ENCODE assay signal across 24 cellular contexts in the genomic region with DNA sequence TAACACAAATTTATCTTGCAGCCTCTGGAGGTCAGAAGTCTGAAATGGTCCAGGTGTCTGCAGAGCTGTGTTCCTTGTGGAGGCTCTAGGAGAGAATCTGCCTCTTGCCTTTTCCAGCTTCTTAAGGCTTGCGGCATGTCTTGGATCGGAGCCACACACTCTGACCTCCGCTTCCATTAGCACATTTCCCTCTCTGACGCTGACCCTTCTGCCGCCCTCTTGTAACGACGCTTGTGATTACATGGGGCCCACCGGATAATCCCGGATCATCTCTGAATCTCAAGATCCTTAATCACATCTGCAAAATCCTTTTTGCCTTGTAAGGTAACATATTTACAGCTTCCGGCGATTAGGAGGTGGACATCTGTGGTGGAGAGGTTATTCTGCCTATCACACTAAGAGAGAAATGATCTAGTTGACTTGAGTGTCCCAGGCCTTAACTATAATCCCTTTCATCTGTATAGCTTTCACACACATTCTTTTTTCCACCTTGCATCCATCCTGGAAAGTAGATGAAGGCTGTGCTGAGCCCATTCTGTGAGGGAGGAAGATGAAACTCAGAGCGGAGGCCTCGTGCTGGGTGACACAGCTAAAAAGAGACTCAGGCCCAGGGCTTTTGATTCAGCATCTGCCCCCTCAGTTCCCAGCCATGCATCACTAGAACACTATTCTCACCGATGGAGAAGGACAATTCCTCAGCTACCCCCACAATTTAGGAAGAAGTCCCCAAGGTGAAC. TPM values are rescaled to one million over a fixed set of nuclear protein-coding genes. Genes with fewer than 3 reads are reported as not detected.
"Had no signal": no experiment of that assay in that cellular context is flagged by ENCODE, and none has a peak within 500 bp of the region (broad histone marks: within the 10 kb centered on the region; RNA-seq: fewer than 3 reads in every experiment).

No MANE protein-coding gene starts in this region.

- DNase-seq: activated CD4-positive, alpha-beta T cell treated with anti-CD3 and anti-CD28 coated beads for 4 hours; activated CD8-positive, alpha-beta memory T cell treated with anti-CD3 and anti-CD28 coated beads for 24 hours; activated gamma-delta T cell treated with Interleukin-2 at 50 U/mL for 16 hours; activated naive CD8-positive, alpha-beta T cell treated with anti-CD3 and anti-CD28 coated beads, Interleukin-2, amount 10 ng/mL, durations not matched to agents 7 days and 5 days; anterior cingulate cortex; cerebellar nuclear complex; dermis blood vessel endothelial cell; effector memory CD8-positive, alpha-beta T cell; heart right ventricle; left ventricle myocardium superior; stimulated activated CD4-positive, alpha-beta T cell treated with anti-CD3 and anti-CD28 coated beads, Interleukin-4, amount 100 ng/mL, for 24 hours; stimulated activated naive CD4-positive, alpha-beta T cell; substantia nigra; T-helper 17 cell had no signal

- H3K9me3 ChIP-seq: heart right ventricle, ovary had no signal

- H3K36me3 Mint-ChIP-seq: activated naive CD8-positive, alpha-beta T cell treated with anti-CD3 and anti-CD28 coated beads, Interleukin-2, amount 10 ng/mL, durations not matched to agents 7 days and 5 days; memory B cell; neural progenitor cell; type B pancreatic cell; WTC11 had no signal

- H3K4me2 ChIP-seq: neural progenitor cell had no signal

- H2AFZ ChIP-seq: neural progenitor cell had no signal

- H3K27me3 ChIP-seq: heart right ventricle, neural progenitor cell, ovary had no signal

- H3K4me1 ChIP-seq: heart right ventricle had no signal

- FAIRE-seq: frontal cortex, keratinocyte had no signal

- H3K27ac ChIP-seq: epithelial cell of prostate, heart right ventricle, neural progenitor cell, ovary had no signal

- H3K27ac Mint-ChIP-seq: activated naive CD8-positive, alpha-beta T cell treated with anti-CD3 and anti-CD28 coated beads, Interleukin-2, amount 10 ng/mL, durations not matched to agents 7 days and 5 days; memory B cell; neural progenitor cell; T-helper 17 cell; type B pancreatic cell; WTC11 had no signal

- H3K4me3 Mint-ChIP-seq: activated naive CD8-positive, alpha-beta T cell treated with anti-CD3 and anti-CD28 coated beads, Interleukin-2, amount 10 ng/mL, durations not matched to agents 7 days and 5 days; effector memory CD8-positive, alpha-beta T cell; memory B cell; neural progenitor cell; T-helper 17 cell; type B pancreatic cell; WTC11 had no signal

- H3K4me3 ChIP-seq: heart right ventricle, neural progenitor cell, ovary had no signal

- H3K27me3 Mint-ChIP-seq: effector memory CD8-positive, alpha-beta T cell; T-helper 17 cell; type B pancreatic cell had no signal

- ATAC-seq: effector memory CD8-positive, alpha-beta T cell; heart right ventricle; left ventricle myocardium superior; T-helper 17 cell; WTC11 had no signal

- H3K9me3 Mint-ChIP-seq: activated naive CD8-positive, alpha-beta T cell treated with anti-CD3 and anti-CD28 coated beads, Interleukin-2, amount 10 ng/mL, durations not matched to agents 7 days and 5 days; effector memory CD8-positive, alpha-beta T cell; memory B cell; neural progenitor cell; type B pancreatic cell; WTC11 had no signal

- H3K9ac ChIP-seq: neural progenitor cell had no signal

- H3K36me3 ChIP-seq: heart right ventricle, neural progenitor cell, ovary had no signal

- H3K4me1 Mint-ChIP-seq: memory B cell had no signal

RNA-seq across cellular contexts. Expression of a gene that starts 30.5 kb away (rescaled TPM):
- total RNA-seq: activated naive CD8-positive, alpha-beta T cell treated with anti-CD3 and anti-CD28 coated beads, Interleukin-2, amount 10 ng/mL, durations not matched to agents 7 days and 5 days; fibroblast of lung; skeletal muscle tissue; T-helper 17 cell had no signal
- polyA plus RNA-seq: fibroblast of lung had no signal

RNA-seq across cellular contexts. Expression of a gene that starts 33.4 kb away (rescaled TPM):
- total RNA-seq: activated naive CD8-positive, alpha-beta T cell treated with anti-CD3 and anti-CD28 coated beads, Interleukin-2, amount 10 ng/mL, durations not matched to agents 7 days and 5 days; dermis blood vessel endothelial cell; fibroblast of lung; frontal cortex; T-helper 17 cell had no signal
- polyA plus RNA-seq: fibroblast of lung, keratinocyte had no signal
